19 cellular contexts compared by ENCODE assay signal in genomic region chr1:51605961-51606723, GRCh38. TPM values are rescaled to one million over a fixed set of nuclear protein-coding genes. Genes with fewer than 3 reads are reported as not detected.
DNase-seq lines count a peak whose midpoint lies in the region; ATAC-seq and TF ChIP-seq lines count a peak whose summit lies in the region.
"Had no signal": no experiment of that assay in that cellular context is flagged by ENCODE, and none has a peak within 500 bp of the region (broad histone marks: within the 10 kb centered on the region; RNA-seq: fewer than 3 reads in every experiment).

No MANE protein-coding gene starts in this region.

- H3K27me3 ChIP-seq in left ventricle myocardium inferior (ENCODE audit: low read depth) (no peaks in the 10 kb centered on the region), left lung (no peaks in the 10 kb centered on the region)
- H3K27me3 ChIP-seq: colonic mucosa, uterus had no signal

- H3K27ac ChIP-seq in left ventricle myocardium inferior (replicated peaks), result no peak overlapping the region
- peak overlapping the region in 1 of 2 donors; percentile 76 for H3K27ac ChIP-seq in left lung
- H3K27ac ChIP-seq: colonic mucosa, uterus had no signal

- H3K9me3 ChIP-seq in left ventricle myocardium inferior (replicated peaks) (no peaks in the 10 kb centered on the region), left lung (no peaks in the 10 kb centered on the region)
- H3K9me3 ChIP-seq: colonic mucosa, uterus had no signal

- peaks cover 4% of the 10 kb centered on the region for H3K4me1 ChIP-seq in left ventricle myocardium inferior
- H3K4me1 ChIP-seq in left lung, result peaks cover 0 to 33% of the 10 kb centered on the region in 2 donors
- H3K4me1 ChIP-seq: colonic mucosa, uterus had no signal

- ATAC-seq in left ventricle myocardium superior (peak; percentile 43), left lung (peak; percentile 60), GM18505 (IDR thresholded peaks at IDR 0.05; ENCODE audit: unreplicated experiment) (no peak), HG03442 (IDR thresholded peaks at IDR 0.05; ENCODE audit: unreplicated experiment) (no peak), GM21360 (IDR thresholded peaks at IDR 0.05; ENCODE audit: unreplicated experiment) (no peak), HG02870 (IDR thresholded peaks at IDR 0.05; ENCODE audit: unreplicated experiment) (no peak)
- ATAC-seq: left colon had no signal

- TF ChIP-seq POLR2A in GM18505 (IDR thresholded peaks at IDR 0.05; ENCODE audit: borderline replicate concordance, extremely low read depth, insufficient read depth, insufficient read length), result no peak

- TF ChIP-seq CTCF in left ventricle myocardium inferior (IDR thresholded peaks at IDR 0.05; ENCODE audit: borderline replicate concordance), result no peak
- TF ChIP-seq CTCF in left lung (IDR thresholded peaks at IDR 0.05), result no peak

- intact Hi-C loops in left ventricle myocardium superior (cut with micrococcal nuclease) (no loop called here), left ventricle myocardium inferior (cut with micrococcal nuclease) (no loop called here), left lung (cut with DNase I) (no loop called here)

- DNase-seq in left ventricle myocardium superior (no peak), left ventricle myocardium inferior (no peak), SIG-M5 (lab: John Stamatoyannopoulos, UW) (peak; percentile 20), left lung (no peak)
- DNase-seq: activated CD8-positive, alpha-beta memory T cell treated with anti-CD3 and anti-CD28 coated beads, Interleukin-2, amount 50 U/mL, for 48 hours; activated naive CD8-positive, alpha-beta T cell treated with anti-CD3 and anti-CD28 coated beads, Interleukin-2, amount 10 ng/mL, durations not matched to agents 7 days and 5 days; colonic mucosa; EL; left colon; NCI-H1417 treated with DMSO at 0.1 percent for 48 hours; NCI-H2107; NCI-H510A; SHP77; stimulated activated CD8-positive, alpha-beta memory T cell treated with anti-CD3 and anti-CD28 coated beads, Interleukin-4, amount 100 ng/mL, for 48 hours; uterus had no signal

- H3K4me3 ChIP-seq in left ventricle myocardium inferior (no peak overlapping the region), left lung (no peak overlapping the region)
- H3K4me3 ChIP-seq: colonic mucosa, uterus had no signal

- H3K36me3 ChIP-seq in left ventricle myocardium inferior (no peaks in the 10 kb centered on the region), left lung (no peaks in the 10 kb centered on the region)
- H3K36me3 ChIP-seq: colonic mucosa, uterus had no signal

RNA-seq across cellular contexts. Expression of gene OSBPL9, which starts 10.8 kb away (rescaled TPM):
- 52.3 TPM for total RNA-seq in left ventricle myocardium superior
- total RNA-seq in left ventricle myocardium inferior, result 55.8 TPM
- total RNA-seq in left lung, result 10 to 100 TPM; 63.1 to 73.3 TPM

Comparison
In these comparisons a context has a peak if more than half of its experiments do, and no peak if none do; other contexts are left out.
1. ATAC-seq: peak in left ventricle myocardium superior (single experiment) and left lung (single experiment); none in GM18505 (single experiment), HG03442 (single experiment), GM21360 (single experiment) and HG02870 (single experiment).